In genomic region chr12:54853933-54854538, GRCh38 we compare ENCODE assay signal across 8 cellular contexts. TPM values are rescaled to one million over a fixed set of nuclear protein-coding genes. Genes with fewer than 3 reads are reported as not detected.
DNase-seq lines count a peak whose midpoint lies in the region; ATAC-seq and TF ChIP-seq lines count a peak whose summit lies in the region.

Gene MUCL1, plus strand, starts transcription at chr12:54854516. Its CDS starts 67 bp downstream, at chr12:54854583.

- CTCF ChIA-PET in activated B cell treated with CpG ODN at 0.5 μM for 24 hours (lab: Charles Lee) = interaction anchor here (0.8 to 3.9 kb wide), 5 partner anchors 9 to 221 kb away, joined by 3 to 13 read pairs (median 5); no protein-coding TSS in a partner anchor

- POLR2A ChIA-PET in activated B cell treated with CpG ODN at 0.5 μM for 24 hours (lab: Charles Lee) = no interaction called here

- peaks cover 10% of the 10 kb centered on the region for H3K27me3 Mint-ChIP-seq in activated B cell treated with CpG ODN at 0.5 μM for 24 hours
- H3K27me3 Mint-ChIP-seq in central memory CD8-positive, alpha-beta T cell = peaks cover 14% of the 10 kb centered on the region

- H3K9me3 Mint-ChIP-seq in activated B cell treated with CpG ODN at 0.5 μM for 24 hours = no peaks in the 10 kb centered on the region
- no peaks in the 10 kb centered on the region for H3K9me3 Mint-ChIP-seq in central memory CD8-positive, alpha-beta T cell

- DNase-seq in AG20443 (ENCODE audit: low spot score) = peak; percentile 73
- peak; percentile 43 for DNase-seq in NCI-H2196 treated with DMSO at 0.1 percent for 48 hours (lab: John Stamatoyannopoulos, UW; ENCODE audit: unreplicated experiment)
- DNase-seq in activated B cell treated with CpG ODN at 0.5 μM for 24 hours = no peak
- DNase-seq in central memory CD8-positive, alpha-beta T cell (ENCODE audit: low spot score in 2 of 2) = peak; percentile 53 to 61
- DNase-seq in lung microvascular endothelial cell (ENCODE audit: low read depth in 2 of 2) = peak; percentile 59 to 76
- peak; percentile 82 for DNase-seq in stimulated activated CD8-positive, alpha-beta memory T cell treated with anti-CD3 and anti-CD28 coated beads, Interleukin-4, amount 100 ng/mL, for 48 hours

- no peaks in the 10 kb centered on the region for H3K36me3 Mint-ChIP-seq in activated B cell treated with CpG ODN at 0.5 μM for 24 hours (ENCODE audit: low read depth)
- no peaks in the 10 kb centered on the region for H3K36me3 Mint-ChIP-seq in central memory CD8-positive, alpha-beta T cell (ENCODE audit: insufficient read depth)

- H3K27ac Mint-ChIP-seq in activated B cell treated with CpG ODN at 0.5 μM for 24 hours = no peak within 1 kb of the TSS
- H3K27ac Mint-ChIP-seq in central memory CD8-positive, alpha-beta T cell (ENCODE audit: low read depth) = no peak within 1 kb of the TSS

- H3K4me3 Mint-ChIP-seq in activated B cell treated with CpG ODN at 0.5 μM for 24 hours = no peak within 1 kb of the TSS
- no peak within 1 kb of the TSS for H3K4me3 Mint-ChIP-seq in central memory CD8-positive, alpha-beta T cell

- H3K4me1 Mint-ChIP-seq in activated B cell treated with CpG ODN at 0.5 μM for 24 hours = no peaks in the 10 kb centered on the region
- H3K4me1 Mint-ChIP-seq in central memory CD8-positive, alpha-beta T cell = peaks cover 5% of the 10 kb centered on the region

- intact Hi-C loops in activated B cell treated with CpG ODN at 0.5 μM for 24 hours (cut with micrococcal nuclease) = loop anchor here (1.0 kb wide), 5 partner anchors 104 to 289 kb away; no protein-coding TSS in a partner anchor

- peak; percentile 77 for TF ChIP-seq CTCF in activated B cell treated with CpG ODN at 0.5 μM for 24 hours (IDR thresholded peaks at IDR 0.05)

- ATAC-seq in GM19025 (IDR thresholded peaks at IDR 0.05; ENCODE audit: low read depth, unreplicated experiment) (peak; percentile 87), HG03175 (IDR thresholded peaks at IDR 0.05; ENCODE audit: unreplicated experiment) (peak; percentile 98), activated B cell treated with CpG ODN at 0.5 μM for 24 hours (ENCODE audit: low read depth) (peak; percentile 92)
- peak; percentile 98 for ATAC-seq in central memory CD8-positive, alpha-beta T cell (replicated peaks; ENCODE audit: extremely low read depth, poor library complexity, severe bottlenecking)

RNA-seq across cellular contexts. Expression of gene MUCL1, which starts in this region (rescaled TPM):
- total RNA-seq in activated B cell treated with CpG ODN at 0.5 μM for 24 hours (not detected in 2 replicates), lung microvascular endothelial cell (not detected in 2 replicates)

Comparison
In these comparisons a context has a peak if more than half of its experiments do, and no peak if none do; other contexts are left out.
1. Peak in ATAC-seq in activated B cell treated with CpG ODN at 0.5 μM for 24 hours; RNA of the gene not detected or under 1 TPM.
2. Peak in DNase-seq in lung microvascular endothelial cell; RNA of the gene not detected or under 1 TPM.